In genomic region chr4:124712417-124713212, GRCh38 we compare ENCODE assay signal across 8 cellular contexts. TPM values are rescaled to one million over a fixed set of nuclear protein-coding genes. Genes with fewer than 3 reads are reported as not detected.
A peak's percentile ranks its signal among the peaks of the same experiment; 100 is the strongest.
DNase-seq lines count a peak whose midpoint lies in the region; ATAC-seq and TF ChIP-seq lines count a peak whose summit lies in the region.

TSS of gene ANKRD50 (minus strand) at chr4:124712732. CDS start at chr4:124710511, 2,221 bp downstream.

- H3K27ac ChIP-seq in HUES6 (ENCODE audit: low read depth, low read length) = peak within 1 kb of the TSS; percentile 90
- H3K27ac ChIP-seq in OCI-LY1 (ENCODE audit: low read depth, low read length, poor library complexity, severe bottlenecking) = no peak within 1 kb of the TSS
- peak within 1 kb of the TSS; percentile 88 to 95 (median 94) for H3K27ac ChIP-seq in esophagus muscularis mucosa (replicated peaks in 1 of 4)
- H3K27ac ChIP-seq in muscle layer of colon (ENCODE audit: low read depth, low read length) = peak within 1 kb of the TSS; percentile 95

- no peaks in the 10 kb centered on the region for H4K20me1 ChIP-seq in OCI-LY1 (ENCODE audit: insufficient read depth, low read length)

- peak; percentile 71 for ATAC-seq in GM21515 (IDR thresholded peaks at IDR 0.05; ENCODE audit: unreplicated experiment)

- peak within 1 kb of the TSS; percentile 70 for H3K4me2 ChIP-seq in OCI-LY1 (ENCODE audit: low read length)

- peak within 1 kb of the TSS; percentile 79 for H3K9ac ChIP-seq in HUES6 (ENCODE audit: low read length)
- peak within 1 kb of the TSS; percentile 69 for H3K9ac ChIP-seq in OCI-LY1 (ENCODE audit: low read length)
- H3K9ac ChIP-seq in muscle layer of colon (ENCODE audit: low read length) = peak within 1 kb of the TSS; percentile 77

- H3K4me1 ChIP-seq in HUES6 (ENCODE audit: control insufficient read depth, insufficient read depth, low read length) (peaks cover 16% of the 10 kb centered on the region), OCI-LY1 (ENCODE audit: insufficient read depth, low read length, severe bottlenecking) (peaks cover 19% of the 10 kb centered on the region), esophagus muscularis mucosa (peaks cover 17 to 45% (median 41%) of the 10 kb centered on the region in 4 donors), muscle layer of colon (ENCODE audit: insufficient read depth, low read length) (peaks cover 22% of the 10 kb centered on the region)

- TF ChIP-seq CTCF in OCI-LY1 (IDR thresholded peaks at IDR 0.05; ENCODE audit: low read length) = no peak
- TF ChIP-seq CTCF in esophagus muscularis mucosa (IDR thresholded peaks at IDR 0.05) = no peak

- peak; percentile 39 for TF ChIP-seq POLR2A in esophagus muscularis mucosa (IDR thresholded peaks at IDR 0.05; ENCODE audit: low read depth)

- intact Hi-C loops in esophagus muscularis mucosa (cut with DNase I) = no loop called here

- no peaks in the 10 kb centered on the region for H3F3A ChIP-seq in OCI-LY1 (ENCODE audit: insufficient read depth, low read length)

- WGBS in esophagus muscularis mucosa = 0% methylated on average over 6 of the region's 83 CpGs

- H3K9me3 ChIP-seq in HUES6 (ENCODE audit: control insufficient read depth, insufficient read depth, low read depth, low read length) = no peaks in the 10 kb centered on the region
- H3K9me3 ChIP-seq in OCI-LY1 (ENCODE audit: low read length) = no peaks in the 10 kb centered on the region
- H3K9me3 ChIP-seq in esophagus muscularis mucosa = no peaks in the 10 kb centered on the region
- H3K9me3 ChIP-seq in muscle layer of colon (ENCODE audit: low read length) = no peaks in the 10 kb centered on the region

- H3K4me3 ChIP-seq in HUES6 (ENCODE audit: low read depth, low read length) (peak within 1 kb of the TSS; percentile 89), OCI-LY1 (ENCODE audit: low read depth, low read length, poor library complexity, severe bottlenecking) (peak within 1 kb of the TSS; percentile 81), esophagus muscularis mucosa (peak within 1 kb of the TSS; percentile 81 to 91 (median 85)), muscle layer of colon (ENCODE audit: low read depth in 1 of 2, low read length in 2 of 2) (peak within 1 kb of the TSS; percentile 77 to 89)

- no peak for TF ChIP-seq EP300 in esophagus muscularis mucosa (IDR thresholded peaks at IDR 0.05)

- DNase-seq in DMS 273 (lab: John Stamatoyannopoulos, UW; ENCODE audit: unreplicated experiment) (peak; percentile 94), esophagus muscularis mucosa (ENCODE audit: extremely low spot score) (peak; percentile 95)
- DNase-seq in activated T-cell treated with anti-CD3 and anti-CD28 coated beads, Interleukin-2, amount 50 U/mL, for 48 hours = peak; percentile 72 to 75
- DNase-seq in stimulated activated CD8-positive, alpha-beta memory T cell treated with anti-CD3 and anti-CD28 coated beads, Interleukin-7, amount 100 ng/mL, for 4 hours (ENCODE audit: low read depth in 2 of 2) = peak; percentile 7 to 60

- H3K36me3 ChIP-seq in HUES6 (ENCODE audit: control insufficient read depth, insufficient read depth, low read length) = peaks cover 4% of the 10 kb centered on the region; the same call in 1 of the 2 replicates
- H3K36me3 ChIP-seq in OCI-LY1 (ENCODE audit: insufficient read depth, low read length) = no peaks in the 10 kb centered on the region
- no peaks in the 10 kb centered on the region for H3K36me3 ChIP-seq in esophagus muscularis mucosa
- no peaks in the 10 kb centered on the region for H3K36me3 ChIP-seq in muscle layer of colon (ENCODE audit: insufficient read depth, low read length)

- H3K79me2 ChIP-seq in OCI-LY1 (ENCODE audit: insufficient read depth, low read length) = no peaks in the 10 kb centered on the region

- peak within 1 kb of the TSS; percentile 38; the same call in 1 of the 2 replicates for H2AFZ ChIP-seq in OCI-LY1 (ENCODE audit: low read length)

- no peaks in the 10 kb centered on the region for H3K9me2 ChIP-seq in OCI-LY1 (ENCODE audit: low read depth, low read length)

- H3K27me3 ChIP-seq in HUES6 (ENCODE audit: control insufficient read depth, insufficient read depth, low read length) (no peaks in the 10 kb centered on the region), OCI-LY1 (ENCODE audit: insufficient read depth, low read length) (no peaks in the 10 kb centered on the region), esophagus muscularis mucosa (no peaks in the 10 kb centered on the region), muscle layer of colon (ENCODE audit: control insufficient read depth in 1 of 2, insufficient read depth in 2 of 2, low read length in 2 of 2) (no peaks in the 10 kb centered on the region)

RNA-seq across cellular contexts. Expression of gene ANKRD50, which starts in this region (rescaled TPM):
- total RNA-seq in esophagus muscularis mucosa = 10 to 100 TPM; 13.4 to 21.5 (median 18.4) TPM

Comparison
In these comparisons a context has a peak if more than half of its experiments do, and no peak if none do; other contexts are left out.
1. DNase-seq: peak in every context shown above with its lines; median percentile 95 in esophagus muscularis mucosa; 94 in DMS 273; 74 in activated T-cell treated with anti-CD3 and anti-CD28 coated beads, Interleukin-2, amount 50 U/mL, for 48 hours; 34 in stimulated activated CD8-positive, alpha-beta memory T cell treated with anti-CD3 and anti-CD28 coated beads, Interleukin-7, amount 100 ng/mL, for 4 hours.